In the genomic region with DNA sequence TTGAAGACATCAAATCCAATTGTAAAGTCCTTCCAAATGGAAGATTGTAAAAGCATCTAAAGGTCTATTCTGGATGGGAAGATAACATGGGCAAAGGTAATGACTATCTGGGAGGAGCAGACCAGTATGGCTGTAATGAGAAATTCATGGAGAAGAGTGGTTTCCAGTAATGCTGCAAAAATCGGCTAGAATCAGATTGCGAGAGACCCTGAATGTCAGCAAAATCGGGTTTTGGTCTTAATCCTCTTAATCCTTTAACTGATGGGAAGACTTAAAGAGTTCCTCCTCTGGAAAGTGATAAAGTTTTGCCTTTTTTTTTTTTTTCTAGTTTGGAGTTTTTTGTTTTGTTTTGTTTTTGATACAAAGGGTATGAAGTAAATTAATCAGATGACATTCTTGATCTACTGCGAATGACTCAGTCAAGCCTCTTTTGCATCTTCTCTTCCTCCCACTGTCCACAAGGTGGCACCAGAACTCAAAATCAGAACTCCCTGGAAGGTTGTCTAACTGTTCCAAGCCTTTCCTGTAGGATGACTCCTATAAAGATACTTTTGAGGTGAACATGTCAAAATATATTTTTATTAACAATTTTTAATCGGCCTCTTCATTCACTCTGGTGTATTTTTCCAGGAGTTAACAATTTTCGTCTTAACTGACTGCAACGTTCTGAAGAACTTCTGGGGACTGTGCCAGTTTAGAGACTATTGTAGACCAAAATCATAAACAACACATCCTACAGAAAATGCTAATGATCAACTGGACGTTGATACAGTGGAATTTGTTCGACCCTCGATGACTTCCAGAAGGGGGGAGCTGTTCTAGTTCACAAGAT, we compare ENCODE assay signal across 9 cellular contexts.
DNase-seq lines count a peak whose midpoint lies in the region; ATAC-seq, FAIRE-seq and TF ChIP-seq lines count a peak whose summit lies in the region.
"Had no signal": no experiment of that assay in that cellular context is flagged by ENCODE, and none has a peak within 500 bp of the region (broad histone marks: within the 10 kb centered on the region; RNA-seq: fewer than 3 reads in every experiment).

No MANE protein-coding gene starts in this region.

- peak; percentile 82 for FAIRE-seq in endometrium (lab: Jason Lieb, UNC)

- no peak for TF ChIP-seq EP300 in transverse colon (IDR thresholded peaks at IDR 0.05; ENCODE audit: low read depth)

- H3K9me3 ChIP-seq in transverse colon: no peaks in the 10 kb centered on the region
- H3K9me3 ChIP-seq: SJSA1 had no signal

- intact Hi-C loops in transverse colon (cut with DNase I; ENCODE audit: low total_unique reads): no loop called here

- peak; percentile 44 for DNase-seq in AG10803 (ENCODE audit: low read depth)
- peak; percentile 32 for DNase-seq in GM13976 (ENCODE audit: low spot score)
- DNase-seq in NAMALWA (ENCODE audit: low spot score): peak; percentile 83
- peak; percentile 62 for DNase-seq in SW480 (ENCODE audit: low spot score)
- peak; percentile 74 for DNase-seq in midbrain (lab: John Stamatoyannopoulos, UW)
- peak; percentile 31 for DNase-seq in transverse colon

- no peak for TF ChIP-seq POLR2A in transverse colon (IDR thresholded peaks at IDR 0.05)

- no peaks in the 10 kb centered on the region for H3K27me3 ChIP-seq in transverse colon
- H3K27me3 ChIP-seq: SJSA1 had no signal

- ATAC-seq in HG02642 (IDR thresholded peaks at IDR 0.05; ENCODE audit: poor library complexity, unreplicated experiment): peak; percentile 82

- no peak overlapping the region for H3K27ac ChIP-seq in transverse colon
- H3K27ac ChIP-seq: SJSA1 had no signal

- H3K36me3 ChIP-seq in transverse colon: no peaks in the 10 kb centered on the region
- H3K36me3 ChIP-seq: SJSA1 had no signal

- H3K4me1 ChIP-seq in transverse colon: no peaks in the 10 kb centered on the region
- H3K4me1 ChIP-seq: SJSA1 had no signal

- H3K4me3 ChIP-seq in AG10803 (ENCODE audit: low read length): no peak overlapping the region
- no peak overlapping the region for H3K4me3 ChIP-seq in transverse colon
- H3K4me3 ChIP-seq: SJSA1 had no signal

- 32 to 37% methylated on average over 10 of the region's 10 CpGs for WGBS in transverse colon (ENCODE audit: low coverage in 1 of 2), 2 donors

- in situ Hi-C loops in GM13976 (cut with MboI; ENCODE audit: low sequenced_read_pairs, unreplicated experiment): loop anchor here (25.0 kb wide), 1 partner anchor 278 kb away; no protein-coding TSS in a partner anchor
- in situ Hi-C loops in transverse colon (cut with MboI; ENCODE audit: low pct_ligation_motif_present in 1 of 4, low pct_unique_long_range_greater_than_20kb in 1 of 4, low sequenced_read_pairs in 3 of 4): no loop called here

- TF ChIP-seq CTCF in AG10803 (conservative IDR thresholded peaks at IDR 0.05; ENCODE audit: low read length) (peak; percentile 72), GM13976 (IDR thresholded peaks at IDR 0.05; ENCODE audit: borderline replicate concordance, control extremely low read depth, extremely low read depth, insufficient read depth, missing control alignments) (peak; percentile 63), transverse colon (IDR thresholded peaks at IDR 0.05) (peak; percentile 56 to 71 (median 68))

Comparison
In these comparisons a context has a peak if more than half of its experiments do, and no peak if none do; other contexts are left out.
1. DNase-seq: peak in every context shown above with its lines; median percentile 83 in NAMALWA; 74 in midbrain; 62 in SW480; 44 in AG10803; 32 in GM13976; 31 in transverse colon.